2 cellular contexts compared by ENCODE assay signal in the genomic region with DNA sequence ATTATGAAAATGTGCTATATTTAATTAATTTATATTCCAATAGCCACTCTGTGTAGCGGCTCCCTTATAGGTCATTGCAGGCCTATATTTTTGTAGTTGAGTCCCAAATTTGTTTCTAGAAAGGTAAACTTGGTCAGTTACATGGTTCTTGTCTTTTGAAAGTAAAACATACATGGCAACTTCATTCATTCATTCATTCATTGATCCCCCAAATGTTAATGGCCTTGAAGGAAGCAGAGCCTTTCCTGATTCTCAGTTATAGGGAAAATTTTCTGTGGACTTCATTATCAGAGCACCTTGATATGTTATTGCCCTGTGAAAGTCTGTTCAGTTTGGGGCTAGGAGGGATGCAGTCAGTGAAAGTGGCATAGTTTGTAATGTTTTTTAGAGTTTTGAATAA.
TF ChIP-seq lines count a peak whose summit lies in the region.

No MANE protein-coding gene starts in this region.

TF ChIP-seq in HCT116, 20 proteins besides CTCF, POLR2A, EP300 and RAD21:
- no peak for TF ChIP-seq SIN3A (IDR thresholded peaks at IDR 0.05; ENCODE audit: low read depth)
- no peak for TF ChIP-seq YY1 (IDR thresholded peaks at IDR 0.05; ENCODE audit: extremely low read depth, insufficient replicate concordance, low read depth, low read length)
- TF ChIP-seq EZH2 (IDR thresholded peaks at IDR 0.05) = no peak
- no peak for TF ChIP-seq MAX (IDR thresholded peaks at IDR 0.05)
- no peak for TF ChIP-seq JUND (IDR thresholded peaks at IDR 0.05)
- no peak for TF ChIP-seq ELF1 (IDR thresholded peaks at IDR 0.05; ENCODE audit: borderline replicate concordance, low read depth)
- no peak for TF ChIP-seq ZFX (IDR thresholded peaks at IDR 0.05)
- TF ChIP-seq SRF (IDR thresholded peaks at IDR 0.05; ENCODE audit: low read depth) = no peak
- no peak for TF ChIP-seq ATF3 (IDR thresholded peaks at IDR 0.05)
- TF ChIP-seq FOSL1 (IDR thresholded peaks at IDR 0.05; ENCODE audit: low read depth) = no peak
- no peak for TF ChIP-seq CBX3 (IDR thresholded peaks at IDR 0.05; ENCODE audit: low read depth)
- TF ChIP-seq EZH2phosphoT487 (IDR thresholded peaks at IDR 0.05; ENCODE audit: borderline replicate concordance) = no peak
- no peak for TF ChIP-seq CEBPB (IDR thresholded peaks at IDR 0.05; ENCODE audit: low read depth)
- TF ChIP-seq REST (IDR thresholded peaks at IDR 0.05; ENCODE audit: low read depth) = no peak
TF ChIP-seq in HCT116: peak in this region for 0.

TF ChIP-seq in K562, 482 proteins besides CTCF, POLR2A, EP300 and RAD21:
- TF ChIP-seq ZNF280B (CRISPR knock-in tag; IDR thresholded peaks at IDR 0.05) (no peak), ZNF24 (IDR thresholded peaks at IDR 0.05) (peak; percentile 68; the same call in 1 of the 2 replicates)
